31 cellular contexts compared by ENCODE assay signal in the genomic region with DNA sequence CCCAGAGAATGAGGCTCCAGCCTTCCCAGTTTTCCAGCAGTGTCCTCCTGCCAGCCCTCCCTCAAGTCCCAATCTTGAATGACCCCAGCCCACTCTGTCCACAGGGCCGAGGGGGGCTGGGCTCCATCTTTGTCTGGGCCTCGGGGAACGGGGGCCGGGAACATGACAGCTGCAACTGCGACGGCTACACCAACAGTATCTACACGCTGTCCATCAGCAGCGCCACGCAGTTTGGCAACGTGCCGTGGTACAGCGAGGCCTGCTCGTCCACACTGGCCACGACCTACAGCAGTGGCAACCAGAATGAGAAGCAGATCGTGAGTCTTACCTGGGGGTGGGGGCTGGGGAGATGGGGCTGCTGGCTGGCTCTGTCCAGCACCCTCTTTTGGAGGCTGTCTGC. TPM values are rescaled to one million over a fixed set of nuclear protein-coding genes. Genes with fewer than 3 reads are reported as not detected.
"Had no signal": no experiment of that assay in that cellular context is flagged by ENCODE, and none has a peak within 500 bp of the region (broad histone marks: within the 10 kb centered on the region; RNA-seq: fewer than 3 reads in every experiment).

No MANE protein-coding gene starts in this region.

- H3K4me3 Mint-ChIP-seq: activated CD4-positive, alpha-beta T cell treated with anti-CD3 and anti-CD28 coated beads, Interleukin-2, amount 10 ng/mL, durations not matched to agents 7 days and 5 days; activated naive CD4-positive, alpha-beta T cell treated with anti-CD3 and anti-CD28 coated beads for 36 hours; endodermal cell; stimulated activated naive CD8-positive, alpha-beta T cell treated with anti-CD3 and anti-CD28 coated beads, Interleukin-15, Interleukin-2, amounts not matched to agents 100 ng/mL and 50 ng/mL, for 24 hours; T-cell had no signal

- H3K27ac Mint-ChIP-seq: activated CD4-positive, alpha-beta T cell treated with anti-CD3 and anti-CD28 coated beads, Interleukin-2, amount 10 ng/mL, durations not matched to agents 7 days and 5 days; endodermal cell; stimulated activated naive CD8-positive, alpha-beta T cell treated with anti-CD3 and anti-CD28 coated beads, Interleukin-15, Interleukin-2, amounts not matched to agents 100 ng/mL and 50 ng/mL, for 24 hours; T-cell had no signal

- ATAC-seq: activated CD4-positive, CD25-positive, alpha-beta regulatory T cell treated with anti-CD3 and anti-CD28 coated beads, Interleukin-2, amount 50 U/mL, for 24 hours; esophagus mucosa; left cardiac atrium; pancreas; sciatic nerve; T-cell had no signal

- H3K9me3 Mint-ChIP-seq: activated CD4-positive, alpha-beta T cell treated with anti-CD3 and anti-CD28 coated beads, Interleukin-2, amount 10 ng/mL, durations not matched to agents 7 days and 5 days; activated naive CD4-positive, alpha-beta T cell treated with anti-CD3 and anti-CD28 coated beads for 36 hours; endodermal cell; stimulated activated naive CD8-positive, alpha-beta T cell treated with anti-CD3 and anti-CD28 coated beads, Interleukin-15, Interleukin-2, amounts not matched to agents 100 ng/mL and 50 ng/mL, for 24 hours; T-cell had no signal

- H3K9me3 ChIP-seq: pancreas, prostate gland, thoracic aorta had no signal

- H3K36me3 ChIP-seq: WERI-Rb-1 had no signal

- H3K27me3 ChIP-seq: brain microvascular endothelial cell, pancreas had no signal

- H3K27ac ChIP-seq: brain microvascular endothelial cell, pancreas, prostate gland, skin epidermis, thoracic aorta, WERI-Rb-1 had no signal

- DNase-seq: activated CD4-positive, alpha-beta T cell treated with anti-CD3 and anti-CD28 coated beads, Interleukin-2, amount 10 ng/mL, durations not matched to agents 7 days and 5 days; activated CD8-positive, alpha-beta memory T cell treated with anti-CD3 and anti-CD28 coated beads for 24 hours; activated CD8-positive, alpha-beta memory T cell treated with anti-CD3 and anti-CD28 coated beads, Interleukin-2, amount 50 U/mL, for 48 hours; activated effector memory CD4-positive, alpha-beta T cell treated with anti-CD3 and anti-CD28 coated beads, Interleukin-2, amount 50 U/mL, for 16 hours; activated naive CD4-positive, alpha-beta T cell treated with anti-CD3 and anti-CD28 coated beads for 36 hours; activated T-cell treated with anti-CD3 and anti-CD28 coated beads, Interleukin-2, amount 50 U/mL, for 48 hours; amniotic stem cell; brain microvascular endothelial cell; endodermal cell; foreskin fibroblast; head of caudate nucleus; hippocampal formation; left cardiac atrium; mammary epithelial cell; nucleus accumbens; retina; stimulated activated CD4-positive, alpha-beta T cell treated with anti-CD3 and anti-CD28 coated beads, Interleukin-12 subunit alpha, Interleukin-12 subunit beta, amount 100 ng/mL, for 4 hours; stimulated activated CD4-positive, alpha-beta T cell treated with anti-CD3 and anti-CD28 coated beads, Interleukin-4, amount 100 ng/mL, for 1 hour; T-cell; T-helper 9 cell; trophoblast cell; WERI-Rb-1 had no signal

- H3K27me3 Mint-ChIP-seq: activated CD4-positive, alpha-beta T cell treated with anti-CD3 and anti-CD28 coated beads, Interleukin-2, amount 10 ng/mL, durations not matched to agents 7 days and 5 days; stimulated activated naive CD8-positive, alpha-beta T cell treated with anti-CD3 and anti-CD28 coated beads, Interleukin-15, Interleukin-2, amounts not matched to agents 100 ng/mL and 50 ng/mL, for 24 hours; T-cell had no signal

- H3K4me3 ChIP-seq: pancreas, prostate gland, skin epidermis, thoracic aorta had no signal

RNA-seq across cellular contexts. Expression of a gene that starts 5.6 kb away (rescaled TPM):
- polyA plus RNA-seq: mammary epithelial cell, neural cell had no signal
